ENCODE assay signal across 1 cellular context in genomic region chr10:68988530-68989316, GRCh38.
TF ChIP-seq lines count a peak whose summit lies in the region.

A gene with protein sequence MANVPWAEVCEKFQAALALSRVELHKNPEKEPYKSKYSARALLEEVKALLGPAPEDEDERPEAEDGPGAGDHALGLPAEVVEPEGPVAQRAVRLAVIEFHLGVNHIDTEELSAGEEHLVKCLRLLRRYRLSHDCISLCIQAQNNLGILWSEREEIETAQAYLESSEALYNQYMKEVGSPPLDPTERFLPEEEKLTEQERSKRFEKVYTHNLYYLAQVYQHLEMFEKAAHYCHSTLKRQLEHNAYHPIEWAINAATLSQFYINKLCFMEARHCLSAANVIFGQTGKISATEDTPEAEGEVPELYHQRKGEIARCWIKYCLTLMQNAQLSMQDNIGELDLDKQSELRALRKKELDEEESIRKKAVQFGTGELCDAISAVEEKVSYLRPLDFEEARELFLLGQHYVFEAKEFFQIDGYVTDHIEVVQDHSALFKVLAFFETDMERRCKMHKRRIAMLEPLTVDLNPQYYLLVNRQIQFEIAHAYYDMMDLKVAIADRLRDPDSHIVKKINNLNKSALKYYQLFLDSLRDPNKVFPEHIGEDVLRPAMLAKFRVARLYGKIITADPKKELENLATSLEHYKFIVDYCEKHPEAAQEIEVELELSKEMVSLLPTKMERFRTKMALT (plus strand): TSS chr10:68988803. CDS start chr10:68988833, 30 bp downstream.

TF ChIP-seq in HEK293, 187 proteins besides CTCF, POLR2A, EP300 and RAD21 (continued from another document and continues in another):
- TF ChIP-seq REST (tag by site-specific recombination; IDR thresholded peaks at IDR 0.05) (peak; percentile 57; the same call in 1 of the 2 replicates), ZNF202 (tag by site-specific recombination; IDR thresholded peaks at IDR 0.05; ENCODE audit: borderline replicate concordance) (no peak), AEBP2 (tag by site-specific recombination; IDR thresholded peaks at IDR 0.05; ENCODE audit: borderline replicate concordance) (no peak), ZNF112 (tag by site-specific recombination; IDR thresholded peaks at IDR 0.05) (no peak), ZNF660 (tag by site-specific recombination; IDR thresholded peaks at IDR 0.05) (peak; percentile 81), ZNF747 (tag by site-specific recombination; IDR thresholded peaks at IDR 0.05) (no peak), ZNF221 (tag by site-specific recombination; IDR thresholded peaks at IDR 0.05; ENCODE audit: borderline replicate concordance) (no peak), ZNF548 (tag by site-specific recombination; IDR thresholded peaks at IDR 0.05) (no peak), ZBTB26 (tag by site-specific recombination; optimal IDR thresholded peaks at IDR 0.05) (peak; percentile 48), ZNF433 (tag by site-specific recombination; IDR thresholded peaks at IDR 0.05; ENCODE audit: low read depth) (no peak), ZBTB10 (tag by site-specific recombination; IDR thresholded peaks at IDR 0.05) (no peak), OSR2 (tag by site-specific recombination; IDR thresholded peaks at IDR 0.05) (no peak), ZFP37 (tag by site-specific recombination; IDR thresholded peaks at IDR 0.05) (peak; percentile 92), ZNF274 (IDR thresholded peaks at IDR 0.05; ENCODE audit: low read length) (no peak), ZNF274 (tag by site-specific recombination; IDR thresholded peaks at IDR 0.05; ENCODE audit: borderline replicate concordance) (no peak), ZNF658 (tag by site-specific recombination; IDR thresholded peaks at IDR 0.05) (no peak), ZNF391 (tag by site-specific recombination; IDR thresholded peaks at IDR 0.05; ENCODE audit: borderline replicate concordance, low read depth) (peak; percentile 60; the same call in 1 of the 2 replicates), HOXD13 (CRISPR knock-in tag; IDR thresholded peaks at IDR 0.05; ENCODE audit: borderline replicate concordance) (no peak), ZBTB48 (tag by site-specific recombination; IDR thresholded peaks at IDR 0.05) (no peak), ZNF155 (tag by site-specific recombination; IDR thresholded peaks at IDR 0.05) (no peak), ZFP41 (tag by site-specific recombination; IDR thresholded peaks at IDR 0.05; ENCODE audit: borderline replicate concordance) (no peak), ZNF239 (tag by site-specific recombination; IDR thresholded peaks at IDR 0.05) (no peak), ZSCAN18 (tag by site-specific recombination; IDR thresholded peaks at IDR 0.05) (no peak), MYNN (tag by site-specific recombination; IDR thresholded peaks at IDR 0.05; ENCODE audit: borderline replicate concordance) (0 out of 2 replicates have a peak, but pooled peaks have one; percentile 9)
- TF ChIP-seq, protein P1, sequence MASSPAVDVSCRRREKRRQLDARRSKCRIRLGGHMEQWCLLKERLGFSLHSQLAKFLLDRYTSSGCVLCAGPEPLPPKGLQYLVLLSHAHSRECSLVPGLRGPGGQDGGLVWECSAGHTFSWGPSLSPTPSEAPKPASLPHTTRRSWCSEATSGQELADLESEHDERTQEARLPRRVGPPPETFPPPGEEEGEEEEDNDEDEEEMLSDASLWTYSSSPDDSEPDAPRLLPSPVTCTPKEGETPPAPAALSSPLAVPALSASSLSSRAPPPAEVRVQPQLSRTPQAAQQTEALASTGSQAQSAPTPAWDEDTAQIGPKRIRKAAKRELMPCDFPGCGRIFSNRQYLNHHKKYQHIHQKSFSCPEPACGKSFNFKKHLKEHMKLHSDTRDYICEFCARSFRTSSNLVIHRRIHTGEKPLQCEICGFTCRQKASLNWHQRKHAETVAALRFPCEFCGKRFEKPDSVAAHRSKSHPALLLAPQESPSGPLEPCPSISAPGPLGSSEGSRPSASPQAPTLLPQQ (tag by site-specific recombination; IDR thresholded peaks at IDR 0.05) = peak; percentile 74; the same call in 1 of the 2 replicates
- TF ChIP-seq, protein P2, sequence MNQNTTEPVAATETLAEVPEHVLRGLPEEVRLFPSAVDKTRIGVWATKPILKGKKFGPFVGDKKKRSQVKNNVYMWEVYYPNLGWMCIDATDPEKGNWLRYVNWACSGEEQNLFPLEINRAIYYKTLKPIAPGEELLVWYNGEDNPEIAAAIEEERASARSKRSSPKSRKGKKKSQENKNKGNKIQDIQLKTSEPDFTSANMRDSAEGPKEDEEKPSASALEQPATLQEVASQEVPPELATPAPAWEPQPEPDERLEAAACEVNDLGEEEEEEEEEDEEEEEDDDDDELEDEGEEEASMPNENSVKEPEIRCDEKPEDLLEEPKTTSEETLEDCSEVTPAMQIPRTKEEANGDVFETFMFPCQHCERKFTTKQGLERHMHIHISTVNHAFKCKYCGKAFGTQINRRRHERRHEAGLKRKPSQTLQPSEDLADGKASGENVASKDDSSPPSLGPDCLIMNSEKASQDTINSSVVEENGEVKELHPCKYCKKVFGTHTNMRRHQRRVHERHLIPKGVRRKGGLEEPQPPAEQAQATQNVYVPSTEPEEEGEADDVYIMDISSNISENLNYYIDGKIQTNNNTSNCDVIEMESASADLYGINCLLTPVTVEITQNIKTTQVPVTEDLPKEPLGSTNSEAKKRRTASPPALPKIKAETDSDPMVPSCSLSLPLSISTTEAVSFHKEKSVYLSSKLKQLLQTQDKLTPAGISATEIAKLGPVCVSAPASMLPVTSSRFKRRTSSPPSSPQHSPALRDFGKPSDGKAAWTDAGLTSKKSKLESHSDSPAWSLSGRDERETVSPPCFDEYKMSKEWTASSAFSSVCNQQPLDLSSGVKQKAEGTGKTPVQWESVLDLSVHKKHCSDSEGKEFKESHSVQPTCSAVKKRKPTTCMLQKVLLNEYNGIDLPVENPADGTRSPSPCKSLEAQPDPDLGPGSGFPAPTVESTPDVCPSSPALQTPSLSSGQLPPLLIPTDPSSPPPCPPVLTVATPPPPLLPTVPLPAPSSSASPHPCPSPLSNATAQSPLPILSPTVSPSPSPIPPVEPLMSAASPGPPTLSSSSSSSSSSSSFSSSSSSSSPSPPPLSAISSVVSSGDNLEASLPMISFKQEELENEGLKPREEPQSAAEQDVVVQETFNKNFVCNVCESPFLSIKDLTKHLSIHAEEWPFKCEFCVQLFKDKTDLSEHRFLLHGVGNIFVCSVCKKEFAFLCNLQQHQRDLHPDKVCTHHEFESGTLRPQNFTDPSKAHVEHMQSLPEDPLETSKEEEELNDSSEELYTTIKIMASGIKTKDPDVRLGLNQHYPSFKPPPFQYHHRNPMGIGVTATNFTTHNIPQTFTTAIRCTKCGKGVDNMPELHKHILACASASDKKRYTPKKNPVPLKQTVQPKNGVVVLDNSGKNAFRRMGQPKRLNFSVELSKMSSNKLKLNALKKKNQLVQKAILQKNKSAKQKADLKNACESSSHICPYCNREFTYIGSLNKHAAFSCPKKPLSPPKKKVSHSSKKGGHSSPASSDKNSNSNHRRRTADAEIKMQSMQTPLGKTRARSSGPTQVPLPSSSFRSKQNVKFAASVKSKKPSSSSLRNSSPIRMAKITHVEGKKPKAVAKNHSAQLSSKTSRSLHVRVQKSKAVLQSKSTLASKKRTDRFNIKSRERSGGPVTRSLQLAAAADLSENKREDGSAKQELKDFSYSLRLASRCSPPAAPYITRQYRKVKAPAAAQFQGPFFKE (tag by site-specific recombination; IDR thresholded peaks at IDR 0.05; ENCODE audit: borderline replicate concordance) = no peak
- TF ChIP-seq, protein P3, sequence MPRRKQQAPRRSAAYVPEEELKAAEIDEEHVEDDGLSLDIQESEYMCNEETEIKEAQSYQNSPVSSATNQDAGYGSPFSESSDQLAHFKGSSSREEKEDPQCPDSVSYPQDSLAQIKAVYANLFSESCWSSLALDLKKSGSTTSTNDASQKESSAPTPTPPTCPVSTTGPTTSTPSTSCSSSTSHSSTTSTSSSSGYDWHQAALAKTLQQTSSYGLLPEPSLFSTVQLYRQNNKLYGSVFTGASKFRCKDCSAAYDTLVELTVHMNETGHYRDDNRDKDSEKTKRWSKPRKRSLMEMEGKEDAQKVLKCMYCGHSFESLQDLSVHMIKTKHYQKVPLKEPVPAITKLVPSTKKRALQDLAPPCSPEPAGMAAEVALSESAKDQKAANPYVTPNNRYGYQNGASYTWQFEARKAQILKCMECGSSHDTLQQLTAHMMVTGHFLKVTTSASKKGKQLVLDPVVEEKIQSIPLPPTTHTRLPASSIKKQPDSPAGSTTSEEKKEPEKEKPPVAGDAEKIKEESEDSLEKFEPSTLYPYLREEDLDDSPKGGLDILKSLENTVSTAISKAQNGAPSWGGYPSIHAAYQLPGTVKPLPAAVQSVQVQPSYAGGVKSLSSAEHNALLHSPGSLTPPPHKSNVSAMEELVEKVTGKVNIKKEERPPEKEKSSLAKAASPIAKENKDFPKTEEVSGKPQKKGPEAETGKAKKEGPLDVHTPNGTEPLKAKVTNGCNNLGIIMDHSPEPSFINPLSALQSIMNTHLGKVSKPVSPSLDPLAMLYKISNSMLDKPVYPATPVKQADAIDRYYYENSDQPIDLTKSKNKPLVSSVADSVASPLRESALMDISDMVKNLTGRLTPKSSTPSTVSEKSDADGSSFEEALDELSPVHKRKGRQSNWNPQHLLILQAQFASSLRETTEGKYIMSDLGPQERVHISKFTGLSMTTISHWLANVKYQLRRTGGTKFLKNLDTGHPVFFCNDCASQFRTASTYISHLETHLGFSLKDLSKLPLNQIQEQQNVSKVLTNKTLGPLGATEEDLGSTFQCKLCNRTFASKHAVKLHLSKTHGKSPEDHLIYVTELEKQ (tag by site-specific recombination; IDR thresholded peaks at IDR 0.05; ENCODE audit: borderline replicate concordance) = no peak
